Comparison of ENCODE assay signal across 18 cellular contexts in genomic region chr9:126392662-126393383, GRCh38.
DNase-seq lines count a peak whose midpoint lies in the region; ATAC-seq and TF ChIP-seq lines count a peak whose summit lies in the region.
"Had no signal": no experiment of that assay in that cellular context is flagged by ENCODE, and none has a peak within 500 bp of the region (broad histone marks: within the 10 kb centered on the region; RNA-seq: fewer than 3 reads in every experiment).

No MANE protein-coding gene starts in this region.

- H3K36me3 ChIP-seq in suprapubic skin = peaks cover 14% of the 10 kb centered on the region

- POLR2A ChIA-PET in WTC11 (lab: Charles Lee) = no interaction called here

- H3K27me3 ChIP-seq in suprapubic skin = no peaks in the 10 kb centered on the region

- DNase-seq in WTC11 (ENCODE audit: low spot score) (no peak), epithelial cell of esophagus (ENCODE audit: low read depth) (peak; percentile 52), mesothelial cell of epicardium (ENCODE audit: low spot score in 2 of 2, unreplicated experiment in 2 of 2) (no peak), suprapubic skin (ENCODE audit: low spot score in 2 of 2) (no peak), NCI-H1417 treated with DMSO at 0.1 percent for 48 hours (lab: John Stamatoyannopoulos, UW) (no peak), NCI-H345 (lab: John Stamatoyannopoulos, UW) (no peak), DMS 273 (lab: John Stamatoyannopoulos, UW; ENCODE audit: unreplicated experiment) (no peak), GM03348 (ENCODE audit: low spot score) (no peak)
- DNase-seq: activated CD8-positive, alpha-beta memory T cell treated with anti-CD3 and anti-CD28 coated beads for 24 hours; activated naive CD4-positive, alpha-beta T cell treated with anti-CD3 and anti-CD28 coated beads, Interleukin-2, amount 50 U/mL, for 16 hours; erythroblast; GM23248; midbrain; NCI-H1930; stimulated activated naive CD4-positive, alpha-beta T cell had no signal

- H3K36me3 Mint-ChIP-seq in WTC11 (no peaks in the 10 kb centered on the region), mesothelial cell of epicardium (peaks cover 38% of the 10 kb centered on the region)

- no peak for TF ChIP-seq POLR2A in suprapubic skin (IDR thresholded peaks at IDR 0.05)

- no peaks in the 10 kb centered on the region for H3K9me3 ChIP-seq in suprapubic skin

- H3K4me1 ChIP-seq in suprapubic skin = peaks cover 68% of the 10 kb centered on the region

- peaks cover 25% of the 10 kb centered on the region for H3K4me1 Mint-ChIP-seq in WTC11
- H3K4me1 Mint-ChIP-seq in mesothelial cell of epicardium = no peaks in the 10 kb centered on the region

- H3K27ac ChIP-seq in suprapubic skin = peak overlapping the region; percentile 69
- H3K27ac ChIP-seq: GM23248, KMS-11 had no signal

- ATAC-seq in WTC11 = no peak

- CTCF ChIA-PET in WTC11 (lab: Charles Lee) = no interaction called here

- H3K9me3 Mint-ChIP-seq in WTC11 = no peaks in the 10 kb centered on the region
- no peaks in the 10 kb centered on the region for H3K9me3 Mint-ChIP-seq in mesothelial cell of epicardium

- no peaks in the 10 kb centered on the region for H3K27me3 Mint-ChIP-seq in WTC11 (ENCODE audit: low read depth)
- H3K27me3 Mint-ChIP-seq in mesothelial cell of epicardium (ENCODE audit: low read depth) = no peaks in the 10 kb centered on the region
- H3K27me3 Mint-ChIP-seq: progenitor cell of endocrine pancreas had no signal

- no peak overlapping the region for H3K4me3 ChIP-seq in epithelial cell of esophagus (ENCODE audit: low read length)
- no peak overlapping the region for H3K4me3 ChIP-seq in suprapubic skin
- H3K4me3 ChIP-seq: GM23248 had no signal

- TF ChIP-seq EP300 in suprapubic skin (IDR thresholded peaks at IDR 0.05) = no peak

- TF ChIP-seq CTCF in WTC11 (IDR thresholded peaks at IDR 0.05) (no peak), epithelial cell of esophagus (IDR thresholded peaks at IDR 0.05; ENCODE audit: insufficient read depth, low read depth, low read length, missing control alignments) (no peak), mesothelial cell of epicardium (IDR thresholded peaks at IDR 0.05; ENCODE audit: unreplicated experiment) (no peak), suprapubic skin (IDR thresholded peaks at IDR 0.05) (no peak)

- H3K27ac Mint-ChIP-seq in WTC11 (peak overlapping the region; percentile 6; the same call in 1 of the 2 replicates), mesothelial cell of epicardium (peak overlapping the region; percentile 26)
- H3K27ac Mint-ChIP-seq: progenitor cell of endocrine pancreas had no signal

- WGBS in suprapubic skin = 36% methylated on average over 9 of the region's 9 CpGs

- no peak overlapping the region for H3K4me3 Mint-ChIP-seq in WTC11
- no peak overlapping the region for H3K4me3 Mint-ChIP-seq in mesothelial cell of epicardium
- H3K4me3 Mint-ChIP-seq: CD14-positive monocyte had no signal

TF ChIP-seq in WTC11, 78 proteins besides CTCF, POLR2A, EP300 and RAD21:
- TF ChIP-seq FOXJ3 (CRISPR knock-in tag; IDR thresholded peaks at IDR 0.05; ENCODE audit: borderline replicate concordance) (no peak), ZBTB43 (CRISPR knock-in tag; IDR thresholded peaks at IDR 0.05) (no peak), ZNF121 (CRISPR knock-in tag; IDR thresholded peaks at IDR 0.05) (no peak), CDX4 (CRISPR knock-in tag; IDR thresholded peaks at IDR 0.05; ENCODE audit: borderline replicate concordance) (no peak), SOX15 (CRISPR knock-in tag; IDR thresholded peaks at IDR 0.05) (no peak), NFATC4 (CRISPR knock-in tag; IDR thresholded peaks at IDR 0.05) (no peak), JUN (CRISPR knock-in tag; IDR thresholded peaks at IDR 0.05) (no peak), ZMAT4 (CRISPR knock-in tag; IDR thresholded peaks at IDR 0.05) (no peak), FOXK1 (CRISPR knock-in tag; IDR thresholded peaks at IDR 0.05) (no peak)
